In the genomic region with DNA sequence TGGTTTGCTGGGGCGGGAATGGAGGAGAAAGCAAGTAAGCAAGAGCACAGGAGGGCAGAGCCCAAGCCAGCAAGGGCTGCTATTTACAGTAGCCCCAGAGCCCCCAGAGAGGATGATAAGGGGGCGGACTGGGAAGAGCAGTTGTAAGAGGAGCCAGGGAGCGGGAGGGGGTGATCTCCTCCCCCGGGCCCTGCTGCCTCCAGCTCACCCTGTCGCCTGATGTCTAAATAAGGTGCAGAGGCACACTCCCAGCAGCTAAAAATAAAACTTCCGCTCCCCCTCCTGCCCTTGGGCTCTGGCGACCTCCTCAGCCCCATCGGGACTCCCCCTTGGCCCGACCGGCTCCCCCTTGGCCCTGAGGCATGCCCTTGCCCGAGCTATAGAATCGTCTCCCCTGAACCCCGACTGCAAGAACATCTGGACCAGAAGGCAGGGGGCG, we compare ENCODE assay signal across 10 cellular contexts. TPM values are rescaled to one million over a fixed set of nuclear protein-coding genes. Genes with fewer than 3 reads are reported as not detected.
DNase-seq lines count a peak whose midpoint lies in the region; ATAC-seq, FAIRE-seq and TF ChIP-seq lines count a peak whose summit lies in the region.
"Had no signal": no experiment of that assay in that cellular context is flagged by ENCODE, and none has a peak within 500 bp of the region (broad histone marks: within the 10 kb centered on the region; RNA-seq: fewer than 3 reads in every experiment).

No MANE protein-coding gene starts in this region.

- no peak for TF ChIP-seq EP300 in transverse colon (IDR thresholded peaks at IDR 0.05; ENCODE audit: low read depth)

- H3K27me3 ChIP-seq in cardiac muscle cell = no peaks in the 10 kb centered on the region
- H3K27me3 ChIP-seq in transverse colon = no peaks in the 10 kb centered on the region

- no peak for TF ChIP-seq POLR2A in transverse colon (IDR thresholded peaks at IDR 0.05)

- no peak for FAIRE-seq in HTR-8/SVneo (lab: Jason Lieb, UNC)
- FAIRE-seq: A549, endothelial cell of umbilical vein had no signal

- TF ChIP-seq CTCF in cardiac muscle cell (IDR thresholded peaks at IDR 0.05; ENCODE audit: low read depth, low read length) = no peak
- no peak for TF ChIP-seq CTCF in transverse colon (IDR thresholded peaks at IDR 0.05)

- H3K27ac ChIP-seq in cardiac muscle cell (peak overlapping the region; percentile 97), transverse colon (peak overlapping the region; percentile 61 to 86 (median 73))
- H3K27ac ChIP-seq: A549 had no signal

- H3K9me3 ChIP-seq in cardiac muscle cell (ENCODE audit: low read depth) (no peaks in the 10 kb centered on the region), transverse colon (no peaks in the 10 kb centered on the region)
- H3K9me3 ChIP-seq: A549 had no signal

- ATAC-seq in HG03196 (IDR thresholded peaks at IDR 0.05; ENCODE audit: unreplicated experiment) = peak; percentile 40
- no peak for ATAC-seq in HG02763 (IDR thresholded peaks at IDR 0.05; ENCODE audit: unreplicated experiment)

- no peak overlapping the region for H3K4me3 ChIP-seq in cardiac muscle cell
- H3K4me3 ChIP-seq in transverse colon = peak overlapping the region in 3 of 4 donors; percentile 2 to 28 (median 14)
- H3K4me3 ChIP-seq: A549 had no signal

- H3K4me1 ChIP-seq in cardiac muscle cell (ENCODE audit: low read depth) (peaks cover 25% of the 10 kb centered on the region), transverse colon (peaks cover 7 to 15% (median 10%) of the 10 kb centered on the region in 4 donors)

- DNase-seq in NCI-H2171 treated with DMSO at 0.1 percent for 48 hours (lab: John Stamatoyannopoulos, UW) (peak; percentile 10), NCI-H2171 (lab: John Stamatoyannopoulos, UW) (no peak), cardiac muscle cell (ENCODE audit: low read depth in 1 of 2, low spot score in 1 of 2) (peak in 1 of 2 donors; percentile 95), transverse colon (peak; percentile 39), HTR-8/SVneo (ENCODE audit: insufficient read length, low spot score) (no peak), OCI-M2 (lab: John Stamatoyannopoulos, UW; ENCODE audit: unreplicated experiment) (no peak)

- in situ Hi-C loops in transverse colon (cut with MboI; ENCODE audit: low pct_ligation_motif_present in 1 of 4, low pct_unique_long_range_greater_than_20kb in 1 of 4, low sequenced_read_pairs in 3 of 4) = no loop called here

- intact Hi-C loops in transverse colon (cut with DNase I; ENCODE audit: low total_unique reads) = loop anchor here (5.0 kb wide), 1 partner anchor 111 kb away; no protein-coding TSS in a partner anchor

- H3K36me3 ChIP-seq in cardiac muscle cell (no peaks in the 10 kb centered on the region), transverse colon (no peaks in the 10 kb centered on the region)

- 52% methylated on average over 14 of the region's 14 CpGs; no CpG with 5 or more reads in 1 of the 2 donors for WGBS in transverse colon (ENCODE audit: low coverage in 1 of 2), 2 donors

RNA-seq across cellular contexts. Expression of gene CCDC69, which starts 14.4 kb away (rescaled TPM):
- 85.4 and 104 TPM in 2 replicates for total RNA-seq in cardiac muscle cell
- polyA plus RNA-seq in cardiac muscle cell = 70.4 and 102 TPM in 2 replicates
- total RNA-seq in transverse colon = 10 to 100 TPM; 37.7 to 89.2 (median 62.1) TPM

RNA-seq across cellular contexts. Expression of gene GM2A, which starts 14.7 kb away (rescaled TPM):
- total RNA-seq in cardiac muscle cell = 53.7 and 56.3 TPM in 2 replicates
- polyA plus RNA-seq in cardiac muscle cell = 34.3 and 36.5 TPM in 2 replicates
- total RNA-seq in transverse colon = 10 to 100 TPM in 2 of 4 donors, 1 to 10 TPM in 2; 5.6 to 19.5 (median 11.2) TPM

Comparison
In these comparisons a context has a peak if more than half of its experiments do, and no peak if none do; other contexts are left out.
1. DNase-seq: peak in NCI-H2171 treated with DMSO at 0.1 percent for 48 hours (single experiment) and transverse colon (single experiment); none in NCI-H2171 (single experiment), HTR-8/SVneo (single experiment) and OCI-M2 (single experiment).